In the genomic region with DNA sequence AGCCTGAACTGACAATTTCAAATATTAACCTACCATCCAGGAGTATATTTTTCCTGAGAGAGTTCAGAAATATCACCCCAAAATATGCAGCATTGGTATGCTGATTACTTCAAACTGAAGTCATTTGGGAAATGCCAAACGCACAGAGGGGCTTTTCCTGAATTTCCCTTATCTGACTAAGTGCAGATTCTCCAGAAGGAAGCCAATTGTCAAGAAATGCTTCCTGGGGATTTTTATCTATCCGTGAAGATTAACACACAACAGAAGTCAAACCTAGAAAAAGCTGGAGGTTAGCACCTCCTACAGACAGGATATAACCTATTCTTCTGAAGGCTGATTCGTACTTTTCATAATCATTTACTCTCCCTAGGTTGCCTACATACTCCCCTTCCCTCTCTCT, we compare ENCODE assay signal across 13 cellular contexts.
"Had no signal": no experiment of that assay in that cellular context is flagged by ENCODE, and none has a peak within 500 bp of the region (broad histone marks: within the 10 kb centered on the region; RNA-seq: fewer than 3 reads in every experiment).

No MANE protein-coding gene starts in this region.

- DNase-seq: activated CD4-positive, alpha-beta T cell treated with anti-CD3 and anti-CD28 coated beads for 4 hours; activated naive CD4-positive, alpha-beta T cell treated with anti-CD3 and anti-CD28 coated beads, Interleukin-2, amount 10 ng/mL, durations not matched to agents 7 days and 5 days; activated T-cell treated with anti-CD3 and anti-CD28 coated beads for 4 hours; central memory CD4-positive, alpha-beta T cell; esophagus squamous epithelium; foreskin keratinocyte; head of caudate nucleus; naive B cell; posterior cingulate gyrus; right cardiac atrium; small intestine; T1000; tibial artery had no signal

- ATAC-seq: foreskin keratinocyte, right cardiac atrium had no signal

- H3K36me3 ChIP-seq: esophagus squamous epithelium, tibial artery had no signal

- H3K4me3 Mint-ChIP-seq: activated naive CD4-positive, alpha-beta T cell treated with anti-CD3 and anti-CD28 coated beads, Interleukin-2, amount 10 ng/mL, durations not matched to agents 7 days and 5 days had no signal

- H3K27ac ChIP-seq: esophagus squamous epithelium, foreskin keratinocyte, tibial artery had no signal

- H3K4me3 ChIP-seq: esophagus squamous epithelium, tibial artery had no signal

- H3K4me1 ChIP-seq: esophagus squamous epithelium, foreskin keratinocyte, tibial artery had no signal

- H3K27me3 ChIP-seq: esophagus squamous epithelium, foreskin keratinocyte, tibial artery had no signal
